Comparison of ENCODE assay signal across 1 cellular context in the genomic region with DNA sequence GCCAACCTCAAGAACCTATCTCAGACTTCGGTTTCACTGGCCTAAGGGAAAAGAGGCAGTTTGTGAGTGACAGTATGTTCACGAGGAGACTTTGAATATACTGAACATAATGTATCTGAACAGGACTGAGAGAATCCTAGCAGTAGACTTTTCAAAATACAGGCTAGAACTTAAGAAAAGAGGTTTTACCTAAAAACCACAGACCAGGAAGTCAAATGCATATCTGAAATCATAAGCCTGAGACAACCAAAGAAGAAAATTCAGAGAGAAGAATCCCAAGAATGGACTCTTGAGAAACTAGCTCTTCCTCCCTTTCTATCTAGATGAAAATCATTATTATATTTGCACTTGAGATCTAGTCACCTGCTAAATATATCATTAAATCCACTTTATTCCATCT.
TF ChIP-seq lines count a peak whose summit lies in the region.

No MANE protein-coding gene starts in this region.

TF ChIP-seq in IMR-90, 13 proteins besides CTCF, POLR2A, EP300 and RAD21:
- TF ChIP-seq MAZ (IDR thresholded peaks at IDR 0.05; ENCODE audit: borderline replicate concordance, low read depth, low read length) (no peak), NFE2L2 (IDR thresholded peaks at IDR 0.05; ENCODE audit: low read depth, low read length) (no peak), CHD1 (IDR thresholded peaks at IDR 0.05; ENCODE audit: low read depth, low read length) (no peak), FOS (IDR thresholded peaks at IDR 0.05; ENCODE audit: low read depth, low read length) (no peak), RFX5 (IDR thresholded peaks at IDR 0.05; ENCODE audit: low read depth, low read length) (no peak), CEBPB (IDR thresholded peaks at IDR 0.05; ENCODE audit: low read depth, low read length) (no peak), MAFK (IDR thresholded peaks at IDR 0.05; ENCODE audit: low read depth, low read length) (no peak), SMC3 (IDR thresholded peaks at IDR 0.05; ENCODE audit: low read depth, low read length) (no peak), BHLHE40 (IDR thresholded peaks at IDR 0.05; ENCODE audit: low read depth, low read length) (no peak), RCOR1 (IDR thresholded peaks at IDR 0.05; ENCODE audit: insufficient replicate concordance, low read length) (no peak), MXI1 (IDR thresholded peaks at IDR 0.05; ENCODE audit: borderline replicate concordance, low read depth, low read length) (no peak)
- TF ChIP-seq, protein P1, sequence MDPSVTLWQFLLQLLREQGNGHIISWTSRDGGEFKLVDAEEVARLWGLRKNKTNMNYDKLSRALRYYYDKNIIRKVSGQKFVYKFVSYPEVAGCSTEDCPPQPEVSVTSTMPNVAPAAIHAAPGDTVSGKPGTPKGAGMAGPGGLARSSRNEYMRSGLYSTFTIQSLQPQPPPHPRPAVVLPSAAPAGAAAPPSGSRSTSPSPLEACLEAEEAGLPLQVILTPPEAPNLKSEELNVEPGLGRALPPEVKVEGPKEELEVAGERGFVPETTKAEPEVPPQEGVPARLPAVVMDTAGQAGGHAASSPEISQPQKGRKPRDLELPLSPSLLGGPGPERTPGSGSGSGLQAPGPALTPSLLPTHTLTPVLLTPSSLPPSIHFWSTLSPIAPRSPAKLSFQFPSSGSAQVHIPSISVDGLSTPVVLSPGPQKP (IDR thresholded peaks at IDR 0.05; ENCODE audit: borderline replicate concordance, low read depth, low read length), result no peak
- TF ChIP-seq, protein P2, sequence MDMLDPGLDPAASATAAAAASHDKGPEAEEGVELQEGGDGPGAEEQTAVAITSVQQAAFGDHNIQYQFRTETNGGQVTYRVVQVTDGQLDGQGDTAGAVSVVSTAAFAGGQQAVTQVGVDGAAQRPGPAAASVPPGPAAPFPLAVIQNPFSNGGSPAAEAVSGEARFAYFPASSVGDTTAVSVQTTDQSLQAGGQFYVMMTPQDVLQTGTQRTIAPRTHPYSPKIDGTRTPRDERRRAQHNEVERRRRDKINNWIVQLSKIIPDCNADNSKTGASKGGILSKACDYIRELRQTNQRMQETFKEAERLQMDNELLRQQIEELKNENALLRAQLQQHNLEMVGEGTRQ (IDR thresholded peaks at IDR 0.05; ENCODE audit: low read depth, low read length), result no peak
